ENCODE assay signal across 21 cellular contexts in the genomic region with DNA sequence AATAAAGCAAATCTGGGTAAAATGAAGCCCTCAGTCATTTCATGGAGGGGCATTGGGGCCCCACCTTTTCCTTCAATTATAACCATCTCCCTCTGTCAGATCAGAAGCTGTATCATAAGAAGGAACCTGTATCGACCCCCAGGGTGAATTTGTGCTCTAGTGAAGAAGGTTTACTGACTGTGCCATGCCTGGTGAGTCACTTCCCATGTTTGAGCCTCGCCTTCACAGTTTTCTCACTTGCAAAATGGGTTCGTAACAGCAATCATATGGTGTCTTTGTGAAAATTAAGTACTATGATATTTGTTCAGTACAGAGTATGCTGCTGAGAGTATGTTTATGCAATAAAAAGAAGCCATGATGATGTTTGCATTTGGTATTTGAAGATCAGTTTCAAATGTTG.
A peak's percentile ranks its signal among the peaks of the same experiment; 100 is the strongest.
DNase-seq lines count a peak whose midpoint lies in the region; ATAC-seq and TF ChIP-seq lines count a peak whose summit lies in the region.
"Had no signal": no experiment of that assay in that cellular context is flagged by ENCODE, and none has a peak within 500 bp of the region (broad histone marks: within the 10 kb centered on the region; RNA-seq: fewer than 3 reads in every experiment).

No MANE protein-coding gene starts in this region.

- H3K27me3 Mint-ChIP-seq in natural killer cell treated with Interleukin-12 subunit alpha and Interleukin-12 subunit beta and Interleukin-15 and Interleukin-18, amount 100 ng/mL, for 72 hours = no peaks in the 10 kb centered on the region

- TF ChIP-seq CTCF in WERI-Rb-1 (IDR thresholded peaks at IDR 0.05; ENCODE audit: low read depth, low read length) = no peak

- H3K36me3 ChIP-seq in WERI-Rb-1 = no peaks in the 10 kb centered on the region
- H3K36me3 ChIP-seq: BLaER1 had no signal

- peak overlapping the region; percentile 72 to 82 for H3K27ac Mint-ChIP-seq in natural killer cell treated with Interleukin-12 subunit alpha and Interleukin-12 subunit beta and Interleukin-15 and Interleukin-18, amount 100 ng/mL, for 72 hours
- H3K27ac Mint-ChIP-seq: CD8-positive, alpha-beta T cell had no signal

- peak; percentile 26 for ATAC-seq in esophagus mucosa
- ATAC-seq in natural killer cell treated with Interleukin-12 subunit alpha and Interleukin-12 subunit beta and Interleukin-15 and Interleukin-18, amount 100 ng/mL, for 72 hours = peak; percentile 58 to 60
- ATAC-seq in HG03045 (IDR thresholded peaks at IDR 0.05; ENCODE audit: unreplicated experiment) = no peak
- ATAC-seq: CD8-positive, alpha-beta T cell had no signal

- DNase-seq in NCI-H510A treated with DMSO at 0.1 percent for 48 hours (lab: John Stamatoyannopoulos, UW) (peak; percentile 50), NCI-H510A (lab: John Stamatoyannopoulos, UW) (no peak), WERI-Rb-1 (no peak), DMS114 treated with DMSO at 0.1 percent for 48 hours (lab: John Stamatoyannopoulos, UW; ENCODE audit: unreplicated experiment) (no peak), HuH-7 (ENCODE audit: low spot score) (no peak)
- no peak for DNase-seq in natural killer cell treated with Interleukin-12 subunit alpha and Interleukin-12 subunit beta and Interleukin-15 and Interleukin-18, amount 100 ng/mL, for 72 hours (ENCODE audit: low spot score)
- DNase-seq: CD8-positive, alpha-beta T cell; GF-D8; GM23248; HCEC 1CT; KBM-7; NCI-H1105; NCI-H1694 treated with DMSO at 0.1 percent for 48 hours; NCI-H2107; NCI-H345; NCI-H774; Right ventricle myocardium superior; SK-N-SH had no signal

- peak overlapping the region; percentile 88 for H3K27ac ChIP-seq in WERI-Rb-1
- H3K27ac ChIP-seq: BLaER1, GM23248 had no signal

- H3K4me3 ChIP-seq in WERI-Rb-1 (ENCODE audit: low read depth, low read length) = no peak overlapping the region
- H3K4me3 ChIP-seq: BLaER1, GM23248 had no signal

- peak overlapping the region; percentile 44 for H3K4me3 Mint-ChIP-seq in natural killer cell treated with Interleukin-12 subunit alpha and Interleukin-12 subunit beta and Interleukin-15 and Interleukin-18, amount 100 ng/mL, for 72 hours
- H3K4me3 Mint-ChIP-seq: CD8-positive, alpha-beta T cell had no signal

- no peaks in the 10 kb centered on the region for H3K36me3 Mint-ChIP-seq in natural killer cell treated with Interleukin-12 subunit alpha and Interleukin-12 subunit beta and Interleukin-15 and Interleukin-18, amount 100 ng/mL, for 72 hours
- H3K36me3 Mint-ChIP-seq: CD8-positive, alpha-beta T cell had no signal

- H3K4me1 Mint-ChIP-seq in natural killer cell treated with Interleukin-12 subunit alpha and Interleukin-12 subunit beta and Interleukin-15 and Interleukin-18, amount 100 ng/mL, for 72 hours (ENCODE audit: low read depth in 2 of 2) = peaks cover 54 to 56% of the 10 kb centered on the region in 2 donors

- H3K9me3 ChIP-seq in WERI-Rb-1 (ENCODE audit: severe bottlenecking) = no peaks in the 10 kb centered on the region
- H3K9me3 ChIP-seq: BLaER1, SK-N-SH had no signal

- no peaks in the 10 kb centered on the region for H3K27me3 ChIP-seq in WERI-Rb-1 (ENCODE audit: insufficient read depth, low read depth, severe bottlenecking)
- H3K27me3 ChIP-seq: BLaER1 had no signal

- no peaks in the 10 kb centered on the region for H3K9me3 Mint-ChIP-seq in natural killer cell treated with Interleukin-12 subunit alpha and Interleukin-12 subunit beta and Interleukin-15 and Interleukin-18, amount 100 ng/mL, for 72 hours
- H3K9me3 Mint-ChIP-seq: CD8-positive, alpha-beta T cell had no signal
